ENCODE assay signal across 19 cellular contexts in the genomic region with DNA sequence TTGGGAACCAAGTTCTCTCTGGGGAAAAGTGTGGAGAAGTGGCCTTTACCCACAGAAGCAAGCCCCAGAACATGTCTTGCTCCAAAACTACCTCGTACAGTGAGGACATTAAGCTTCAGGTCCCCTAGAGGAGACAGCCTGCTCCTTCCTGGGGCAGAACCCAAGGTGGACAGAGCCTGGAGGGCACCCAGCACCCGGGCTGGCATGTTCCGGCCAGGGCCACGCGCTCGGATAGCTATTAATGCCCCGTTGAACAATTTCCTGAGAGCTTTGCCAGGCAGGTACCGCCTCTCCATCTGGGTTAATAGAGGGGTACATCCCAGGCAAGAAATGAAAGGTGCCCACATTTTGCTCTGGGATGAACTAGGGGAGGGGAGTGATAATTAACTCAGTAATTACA.
DNase-seq lines count a peak whose midpoint lies in the region; ATAC-seq and TF ChIP-seq lines count a peak whose summit lies in the region.
"Had no signal": no experiment of that assay in that cellular context is flagged by ENCODE, and none has a peak within 500 bp of the region (broad histone marks: within the 10 kb centered on the region; RNA-seq: fewer than 3 reads in every experiment).

No MANE protein-coding gene starts in this region.

- H3K79me2 ChIP-seq in HCT116 (ENCODE audit: insufficient read depth, low read length), result peaks cover 78% of the 10 kb centered on the region

- DNase-seq in HCT116 (ENCODE audit: low read depth, low spot score) (no peak), epithelial cell of proximal tubule (ENCODE audit: low read depth) (no peak), renal cortical epithelial cell (ENCODE audit: low read depth) (peak; percentile 7), T-helper 2 cell (no peak)
- no peak for DNase-seq in activated T-cell treated with anti-CD3 and anti-CD28 coated beads, Interleukin-2, amount 50 U/mL, for 48 hours
- DNase-seq: ACHN, COR-L47, GF-D8, H9, Karpas-422, MG63, NCI-H1048, NCI-H1694 treated with DMSO at 0.1 percent for 48 hours, NCI-H2107, NCI-H2227 treated with DMSO at 0.1 percent for 48 hours, NCI-H524, PC-9 had no signal

- RAD21 ChIA-PET in HCT116 (lab: Charles Lee; ENCODE audit: low non-redundant PET in 1 of 2, low total read pairs in 2 of 2, uncharacterized antibody in 2 of 2, unreplicated experiment in 2 of 2), result no interaction called here

- H3K36me3 ChIP-seq in HCT116 (ENCODE audit: control insufficient read depth in 1 of 2, insufficient read depth in 2 of 2, low read length in 2 of 2), result no peaks in the 10 kb centered on the region
- H3K36me3 ChIP-seq: MG63 had no signal

- 0 out of 2 replicates have a peak, but pooled peaks have one; percentile 12 for ATAC-seq in HCT116
- ATAC-seq in GM21737 (IDR thresholded peaks at IDR 0.05; ENCODE audit: unreplicated experiment), result no peak

- TF ChIP-seq CTCF in C4-2B (conservative IDR thresholded peaks at IDR 0.05), result no peak
- no peak for TF ChIP-seq CTCF in HCT116 (IDR thresholded peaks at IDR 0.05 in 2 of 3, conservative IDR thresholded peaks at IDR 0.05 in 1 of 3; ENCODE audit: borderline replicate concordance in 1 of 3, insufficient read depth in 1 of 3, low read depth in 2 of 3, low read length in 2 of 3)
- peak; percentile 7 for TF ChIP-seq CTCF in epithelial cell of proximal tubule (conservative IDR thresholded peaks at IDR 0.05; ENCODE audit: low read depth, low read length)

- H3K4me3 ChIP-seq in HCT116 (replicated peaks in 1 of 2; ENCODE audit: low read depth in 1 of 2, low read length in 2 of 2) (no peak overlapping the region), epithelial cell of proximal tubule (ENCODE audit: low read depth, low read length) (no peak overlapping the region)
- H3K4me3 ChIP-seq: MG63, PC-9 had no signal

- H3K9me3 ChIP-seq in HCT116 (ENCODE audit: control insufficient read depth in 1 of 2, insufficient read depth in 1 of 2, low read depth in 1 of 2, low read length in 2 of 2), result no peaks in the 10 kb centered on the region
- H3K9me3 ChIP-seq: MG63 had no signal

- POLR2A ChIA-PET in HCT116 (lab: Charles Lee), result interaction anchor here (1.6 kb wide), 1 partner anchor 8 kb away, joined by 3 read pairs; no protein-coding TSS in a partner anchor

- no peaks in the 10 kb centered on the region for H3K27me3 ChIP-seq in HCT116 (ENCODE audit: insufficient read depth, low read length)
- H3K27me3 ChIP-seq: MG63 had no signal

- TF ChIP-seq POLR2A in HCT116 (IDR thresholded peaks at IDR 0.05; ENCODE audit: borderline replicate concordance, extremely low read depth, insufficient read depth, insufficient read length), result no peak

- no peak for TF ChIP-seq RAD21 in HCT116 (IDR thresholded peaks at IDR 0.05; ENCODE audit: low read depth)

- no peak overlapping the region for H2AFZ ChIP-seq in HCT116 (ENCODE audit: low read depth, low read length, poor library complexity, severe bottlenecking)
- H2AFZ ChIP-seq: PC-9 had no signal

- H3K9ac ChIP-seq in HCT116 (ENCODE audit: low read length), result no peak overlapping the region

- intact Hi-C loops in HCT116 (cut with micrococcal nuclease), result no loop called here

- no peaks in the 10 kb centered on the region for H3K9me2 ChIP-seq in HCT116 (ENCODE audit: insufficient read depth)

- CTCF ChIA-PET in HCT116 (lab: Charles Lee), result no interaction called here

- peaks cover 1% of the 10 kb centered on the region; the same call in 1 of the 2 replicates for H4K20me1 ChIP-seq in HCT116 (ENCODE audit: insufficient read depth)

- BruUV-seq in HCT116 (replicated peaks; lab: Mats Ljungman, UMichigan), result no TSS peak

- H3K27ac ChIP-seq in C4-2B, result peak overlapping the region; percentile 7
- no peak overlapping the region for H3K27ac ChIP-seq in HCT116 (ENCODE audit: low read depth, low read length)
- H3K27ac ChIP-seq: PC-9 had no signal

- peak overlapping the region; percentile 17 for H3K4me2 ChIP-seq in HCT116 (ENCODE audit: low read length)
- H3K4me2 ChIP-seq: PC-9 had no signal

- H3K4me1 ChIP-seq in HCT116 (ENCODE audit: control insufficient read depth in 1 of 2, insufficient read depth in 2 of 2, low read length in 2 of 2), result peaks cover 44 to 47% of the 10 kb centered on the region in 2 experiments

TF ChIP-seq in HCT116, 20 proteins besides CTCF, POLR2A, EP300 and RAD21:
- TF ChIP-seq EZH2 (IDR thresholded peaks at IDR 0.05), result no peak
- no peak for TF ChIP-seq MAX (IDR thresholded peaks at IDR 0.05)
- TF ChIP-seq ZFX (IDR thresholded peaks at IDR 0.05), result no peak
- TF ChIP-seq SIN3A (IDR thresholded peaks at IDR 0.05; ENCODE audit: low read depth), result no peak
- TF ChIP-seq POLR2AphosphoS5 (IDR thresholded peaks at IDR 0.05; ENCODE audit: low read depth, low read length), result no peak
- TF ChIP-seq EGR1 (IDR thresholded peaks at IDR 0.05; ENCODE audit: low read depth), result no peak
- TF ChIP-seq JUND (IDR thresholded peaks at IDR 0.05), result no peak
- TF ChIP-seq ZNF274 (IDR thresholded peaks at IDR 0.05; ENCODE audit: low read depth, low read length), result no peak
- TF ChIP-seq SRF (IDR thresholded peaks at IDR 0.05; ENCODE audit: low read depth), result no peak
- no peak for TF ChIP-seq REST (IDR thresholded peaks at IDR 0.05; ENCODE audit: low read depth)
- TF ChIP-seq ZBTB33 (IDR thresholded peaks at IDR 0.05; ENCODE audit: extremely low read depth, insufficient replicate concordance, low read length), result no peak
- no peak for TF ChIP-seq CEBPB (IDR thresholded peaks at IDR 0.05; ENCODE audit: low read depth)
- no peak for TF ChIP-seq EZH2phosphoT487 (IDR thresholded peaks at IDR 0.05; ENCODE audit: borderline replicate concordance)
- TF ChIP-seq FOSL1 (IDR thresholded peaks at IDR 0.05; ENCODE audit: low read depth), result no peak
- no peak for TF ChIP-seq YY1 (IDR thresholded peaks at IDR 0.05; ENCODE audit: extremely low read depth, insufficient replicate concordance, low read depth, low read length)
- TF ChIP-seq, protein P1, sequence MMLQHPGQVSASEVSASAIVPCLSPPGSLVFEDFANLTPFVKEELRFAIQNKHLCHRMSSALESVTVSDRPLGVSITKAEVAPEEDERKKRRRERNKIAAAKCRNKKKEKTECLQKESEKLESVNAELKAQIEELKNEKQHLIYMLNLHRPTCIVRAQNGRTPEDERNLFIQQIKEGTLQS (IDR thresholded peaks at IDR 0.05), result no peak
